In the genomic region with DNA sequence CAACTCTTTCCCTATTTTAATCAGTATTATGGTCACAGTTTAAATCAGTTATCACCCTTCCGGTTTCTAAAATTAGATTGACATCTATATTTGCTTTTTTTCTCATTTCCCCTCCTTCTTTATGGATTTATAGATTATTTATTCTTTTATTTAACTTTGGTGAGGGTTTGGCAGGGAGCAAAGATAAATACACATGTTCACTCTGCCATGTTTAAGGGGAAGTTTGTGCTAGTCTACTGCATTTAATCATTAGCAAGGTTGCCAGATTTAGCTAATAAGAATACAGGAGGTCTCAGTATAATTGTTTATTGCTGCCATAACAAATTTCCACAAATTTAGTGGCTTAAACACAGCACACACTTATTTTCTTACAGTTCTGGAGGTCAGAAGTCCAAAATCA, we compare ENCODE assay signal across 31 cellular contexts.
"Had no signal": no experiment of that assay in that cellular context is flagged by ENCODE, and none has a peak within 500 bp of the region (broad histone marks: within the 10 kb centered on the region; RNA-seq: fewer than 3 reads in every experiment).

No MANE protein-coding gene starts in this region.

- H3K27me3 ChIP-seq: ascending aorta, cardiac muscle cell had no signal

- H3K36me3 ChIP-seq: ascending aorta, cardiac muscle cell, WERI-Rb-1 had no signal

- H3K9me3 ChIP-seq: ascending aorta had no signal

- DNase-seq: activated CD4-positive, alpha-beta memory T cell treated with anti-CD3 and anti-CD28 coated beads, Interleukin-2, amount 10 ng/mL, durations not matched to agents 7 days and 5 days; activated CD4-positive, alpha-beta T cell treated with anti-CD3 and anti-CD28 coated beads for 1 hour; activated CD4-positive, alpha-beta T cell treated with anti-CD3 and anti-CD28 coated beads for 36 hours; activated CD4-positive, alpha-beta T cell treated with anti-CD3 and anti-CD28 coated beads for 48 hours; activated CD4-positive, alpha-beta T cell treated with anti-CD3 and anti-CD28 coated beads, Interleukin-2, amount 10 ng/mL, durations not matched to agents 7 days and 5 days; activated CD4-positive, alpha-beta T cell treated with anti-CD3 and anti-CD28 coated beads, Interleukin-2, amount 50 U/mL, for 48 hours; activated CD4-positive, CD25-positive, alpha-beta regulatory T cell; activated CD8-positive, alpha-beta memory T cell treated with anti-CD3 and anti-CD28 coated beads for 24 hours; activated CD8-positive, alpha-beta memory T cell treated with anti-CD3 and anti-CD28 coated beads, Interleukin-2, amount 10 ng/mL, durations not matched to agents 7 days and 5 days; activated CD8-positive, alpha-beta memory T cell treated with anti-CD3 and anti-CD28 coated beads, Interleukin-2, amount 50 U/mL, for 48 hours; activated CD8-positive, alpha-beta T cell treated with anti-CD3 and anti-CD28 coated beads, Interleukin-2, amount 10 ng/mL, durations not matched to agents 7 days and 5 days; activated effector memory CD4-positive, alpha-beta T cell treated with Interleukin-2 at 50 U/mL for 16 hours; activated gamma-delta T cell; activated naive CD4-positive, alpha-beta T cell treated with anti-CD3 and anti-CD28 coated beads, Interleukin-2, amount 10 ng/mL, durations not matched to agents 7 days and 5 days; activated naive CD4-positive, alpha-beta T cell treated with Interleukin-2 at 50 U/mL for 16 hours; activated naive CD8-positive, alpha-beta T cell treated with anti-CD3 and anti-CD28 coated beads, Interleukin-2, amount 10 ng/mL, durations not matched to agents 7 days and 5 days; activated naive CD8-positive, alpha-beta T cell treated with anti-CD3 and anti-CD28 coated beads, Interleukin-2, amount 50 U/mL, for 24 hours; activated T-cell treated with anti-CD3 and anti-CD28 coated beads, Interleukin-2, amount 50 U/mL, for 24 hours; activated T-cell treated with anti-CD3 and anti-CD28 coated beads, Interleukin-2, amount 50 U/mL, for 48 hours; amygdala; anterior cingulate cortex; caudate nucleus; cerebellar nuclear complex; T-helper 1 cell; T-helper 2 cell; T-helper 9 cell; WERI-Rb-1 had no signal

- H3K4me3 ChIP-seq: ascending aorta, cardiac muscle cell had no signal

- H3K4me1 ChIP-seq: ascending aorta had no signal

- H3K27ac ChIP-seq: ascending aorta, cardiac muscle cell, WERI-Rb-1 had no signal

- ATAC-seq: activated CD4-positive, alpha-beta T cell treated with anti-CD3 and anti-CD28 coated beads for 36 hours; activated CD4-positive, CD25-positive, alpha-beta regulatory T cell treated with anti-CD3 and anti-CD28 coated beads, Interleukin-2, amount 50 U/mL, for 24 hours; activated CD8-positive, alpha-beta memory T cell treated with anti-CD3 and anti-CD28 coated beads, Interleukin-2, amount 10 ng/mL, durations not matched to agents 7 days and 5 days; activated CD8-positive, alpha-beta T cell treated with anti-CD3 and anti-CD28 coated beads, Interleukin-2, amount 10 ng/mL, durations not matched to agents 7 days and 5 days; activated naive CD8-positive, alpha-beta T cell treated with anti-CD3 and anti-CD28 coated beads, Interleukin-2, amount 50 U/mL, for 24 hours; WTC11 had no signal
